ENCODE assay signal across 15 cellular contexts in genomic region chr1:204584699-204585372, GRCh38.
DNase-seq lines count a peak whose midpoint lies in the region; ATAC-seq, FAIRE-seq and TF ChIP-seq lines count a peak whose summit lies in the region.
"Had no signal": no experiment of that assay in that cellular context is flagged by ENCODE, and none has a peak within 500 bp of the region (broad histone marks: within the 10 kb centered on the region; RNA-seq: fewer than 3 reads in every experiment).

No MANE protein-coding gene starts in this region.

- POLR2A ChIA-PET in H1 (lab: Charles Lee; ENCODE audit: partially characterized antibody) (no interaction called here), A673 (lab: Charles Lee; ENCODE audit: low non-redundant PET) (no interaction called here)

- peak overlapping the region; percentile 19 for H3K4me3 Mint-ChIP-seq in stimulated activated effector memory CD8-positive, alpha-beta T cell treated with anti-CD3 and anti-CD28 coated beads, Interleukin-12 subunit alpha, Interleukin-12 subunit beta, amount 100 ng/mL, for 72 hours

- no peaks in the 10 kb centered on the region for H3K9me3 ChIP-seq in OCI-LY3 (ENCODE audit: insufficient read depth, low read length)
- H3K9me3 ChIP-seq in H1 (ENCODE audit: insufficient read depth in 2 of 2, low read depth in 1 of 2, low read length in 1 of 2) = no peaks in the 10 kb centered on the region
- H3K9me3 ChIP-seq in A673 (ENCODE audit: low read depth, low read length, poor library complexity, severe bottlenecking) = no peaks in the 10 kb centered on the region
- H3K9me3 ChIP-seq: colonic mucosa, esophagus squamous epithelium, MG63, ovary, upper lobe of left lung had no signal

- H3K27ac ChIP-seq in OCI-LY3 (ENCODE audit: low read length) (no peak overlapping the region), H1 (ENCODE audit: low read depth, low read length) (no peak overlapping the region), A673 (ENCODE audit: low read depth, low read length, poor library complexity, severe bottlenecking) (no peak overlapping the region)
- H3K27ac ChIP-seq: colonic mucosa, esophagus squamous epithelium, ovary, upper lobe of left lung had no signal

- H2AFZ ChIP-seq in OCI-LY3 (ENCODE audit: low read depth, low read length) = no peak overlapping the region
- H2AFZ ChIP-seq in H1 (ENCODE audit: low read length) = 0 out of 2 replicates have a peak overlapping the region, but pooled peaks have one; percentile 38

- DNase-seq in activated gamma-delta T cell treated with Interleukin-2 at 50 U/mL for 16 hours (peak; percentile 17), activated gamma-delta T cell (lab: John Stamatoyannopoulos, UW) (no peak), H1 (ENCODE audit: low read depth in 1 of 2, low spot score in 2 of 2) (no peak), A673 (ENCODE audit: low spot score) (no peak)
- no peak for DNase-seq in stimulated activated effector memory CD8-positive, alpha-beta T cell treated with anti-CD3 and anti-CD28 coated beads, Interleukin-12 subunit alpha, Interleukin-12 subunit beta, amount 100 ng/mL, for 72 hours (ENCODE audit: low spot score in 2 of 2)
- DNase-seq in stimulated activated CD4-positive, alpha-beta T cell treated with anti-CD3 and anti-CD28 coated beads, Interleukin-4, amount 100 ng/mL, for 4 hours = no peak
- DNase-seq in stimulated activated CD4-positive, alpha-beta T cell treated with anti-CD3 and anti-CD28 coated beads, Interleukin-4, amount 100 ng/mL, for 1 hour = no peak
- DNase-seq: colonic mucosa, esophagus squamous epithelium, GOT3, mammary epithelial cell, ovary, upper lobe of left lung had no signal

- H3K36me3 Mint-ChIP-seq in stimulated activated effector memory CD8-positive, alpha-beta T cell treated with anti-CD3 and anti-CD28 coated beads, Interleukin-12 subunit alpha, Interleukin-12 subunit beta, amount 100 ng/mL, for 72 hours = peaks cover 8% of the 10 kb centered on the region

- H3K27me3 ChIP-seq in OCI-LY3 (ENCODE audit: low read depth, low read length) (no peaks in the 10 kb centered on the region), H1 (replicated peaks in 1 of 4; ENCODE audit: control insufficient read depth in 3 of 4, extremely low read depth in 1 of 4, insufficient read depth in 3 of 4, low read length in 3 of 4) (peaks cover 0 to 2% (median 0%) of the 10 kb centered on the region in 4 experiments; a peak in 1 of 7 replicates), A673 (replicated peaks; ENCODE audit: insufficient read depth, low read depth, low read length, poor library complexity) (no peaks in the 10 kb centered on the region)
- H3K27me3 ChIP-seq: colonic mucosa, esophagus squamous epithelium, MG63, ovary, upper lobe of left lung had no signal

- H3K4me1 ChIP-seq in OCI-LY3 (ENCODE audit: low read length) = peaks cover 9% of the 10 kb centered on the region
- peaks cover 6 to 14% (median 11%) of the 10 kb centered on the region in 4 experiments for H3K4me1 ChIP-seq in H1 (replicated peaks in 1 of 4; ENCODE audit: control insufficient read depth in 3 of 4, insufficient read depth in 4 of 4, low read length in 3 of 4)
- no peaks in the 10 kb centered on the region for H3K4me1 ChIP-seq in A673 (ENCODE audit: insufficient read depth, low read length, poor library complexity, severe bottlenecking)
- H3K4me1 ChIP-seq: colonic mucosa, upper lobe of left lung had no signal

- no peak for TF ChIP-seq POLR2A in H1 (IDR thresholded peaks at IDR 0.05; ENCODE audit: control extremely low read depth in 1 of 2, low read depth in 2 of 2, low read length in 2 of 2)

- H3K36me3 ChIP-seq in OCI-LY3 (replicated peaks; ENCODE audit: low read depth, low read length) = no peaks in the 10 kb centered on the region
- no peaks in the 10 kb centered on the region for H3K36me3 ChIP-seq in H1 (ENCODE audit: control insufficient read depth in 2 of 4, insufficient read depth in 4 of 4, low read length in 3 of 4)
- H3K36me3 ChIP-seq in A673 (ENCODE audit: insufficient read depth, low read length, poor library complexity, severe bottlenecking) = no peaks in the 10 kb centered on the region
- H3K36me3 ChIP-seq: colonic mucosa, esophagus squamous epithelium, MG63, ovary, upper lobe of left lung had no signal

- CTCF ChIA-PET in H1 (lab: Charles Lee; ENCODE audit: partially characterized antibody) (interaction anchor here (0.6 to 1.4 kb wide), 5 partner anchors 19 to 367 kb away, joined by 3 to 4 read pairs (median 3); no protein-coding TSS in a partner anchor), A673 (lab: Charles Lee) (no interaction called here)

- no peak overlapping the region for H2BK15ac ChIP-seq in H1 (ENCODE audit: low read length)

- H2BK20ac ChIP-seq in H1 (ENCODE audit: low read length) = 0 out of 2 replicates have a peak overlapping the region, but pooled peaks have one; percentile 64

- intact Hi-C loops in A673 (cut with micrococcal nuclease; ENCODE audit: unreplicated experiment) = no loop called here

- H2BK5ac ChIP-seq in H1 (ENCODE audit: low read depth, low read length) = peak overlapping the region; percentile 20; the same call in 1 of the 2 replicates

- TF ChIP-seq EP300 in H1 (IDR thresholded peaks at IDR 0.05; ENCODE audit: borderline replicate concordance in 1 of 2, low read depth in 2 of 2, low read length in 2 of 2) = no peak

- H3K23me2 ChIP-seq in H1 (ENCODE audit: low read depth, low read length) = no peaks in the 10 kb centered on the region

- H4K20me1 ChIP-seq in OCI-LY3 (ENCODE audit: insufficient read depth, low read length) (no peaks in the 10 kb centered on the region), H1 (replicated peaks in 1 of 2; ENCODE audit: control insufficient read depth in 1 of 2, insufficient read depth in 2 of 2, low read length in 2 of 2) (no peaks in the 10 kb centered on the region)

- no peak overlapping the region for H3K23ac ChIP-seq in H1 (ENCODE audit: insufficient read length)

- no peak overlapping the region for H4K8ac ChIP-seq in H1 (ENCODE audit: extremely low read depth, insufficient read depth, low read length)

- H2BK120ac ChIP-seq in H1 (replicated peaks; ENCODE audit: low read depth, low read length) = no peak overlapping the region

- no peak overlapping the region for H4K5ac ChIP-seq in H1 (ENCODE audit: insufficient read length, low read depth, low read length)

- peak overlapping the region; percentile 50 for H3K4me2 ChIP-seq in OCI-LY3 (ENCODE audit: low read length)
- no peak overlapping the region; a peak in 1 of 4 replicates for H3K4me2 ChIP-seq in H1 (ENCODE audit: insufficient read depth in 1 of 2, low read depth in 2 of 2, low read length in 2 of 2)

- no peak overlapping the region for H3K4ac ChIP-seq in H1 (replicated peaks; ENCODE audit: insufficient read length, low read depth, low read length)

- H3K9ac ChIP-seq in OCI-LY3 (ENCODE audit: low read length) = no peak overlapping the region
- no peak overlapping the region for H3K9ac ChIP-seq in H1 (replicated peaks in 1 of 4; ENCODE audit: extremely low read depth in 1 of 4, low read depth in 3 of 4, low read length in 3 of 4)

- H3K4me1 Mint-ChIP-seq in stimulated activated effector memory CD8-positive, alpha-beta T cell treated with anti-CD3 and anti-CD28 coated beads, Interleukin-12 subunit alpha, Interleukin-12 subunit beta, amount 100 ng/mL, for 72 hours = peaks cover 16% of the 10 kb centered on the region

- H4K91ac ChIP-seq in H1 (replicated peaks; ENCODE audit: insufficient read length, low read length) = peak overlapping the region; percentile 91

- H3K4me3 ChIP-seq in OCI-LY3 (ENCODE audit: low read length) (no peak overlapping the region), H1 (ENCODE audit: extremely low read depth in 1 of 4, insufficient read depth in 2 of 4, low read depth in 3 of 4, low read length in 4 of 4) (no peak overlapping the region), A673 (ENCODE audit: low read depth, low read length, poor library complexity, severe bottlenecking) (no peak overlapping the region)
- H3K4me3 ChIP-seq: colonic mucosa, esophagus squamous epithelium, MG63, ovary, upper lobe of left lung had no signal

- ATAC-seq in stimulated activated effector memory CD8-positive, alpha-beta T cell treated with anti-CD3 and anti-CD28 coated beads, Interleukin-12 subunit alpha, Interleukin-12 subunit beta, amount 100 ng/mL, for 72 hours = peak; percentile 60

- no peak overlapping the region for H3K14ac ChIP-seq in H1 (ENCODE audit: insufficient read length)

- H3K27ac Mint-ChIP-seq in stimulated activated effector memory CD8-positive, alpha-beta T cell treated with anti-CD3 and anti-CD28 coated beads, Interleukin-12 subunit alpha, Interleukin-12 subunit beta, amount 100 ng/mL, for 72 hours = peak overlapping the region; percentile 71

- no peak for TF ChIP-seq RAD21 in H1 (IDR thresholded peaks at IDR 0.05 in 1 of 2, conservative IDR thresholded peaks at IDR 0.05 in 1 of 2; ENCODE audit: low read depth in 2 of 2, low read length in 2 of 2)

- 63% methylated on average over 11 of the region's 11 CpGs; no CpG with 5 or more reads in 1 of the 2 experiments for WGBS in H1 (ENCODE audit: extremely low coverage in 1 of 2, insufficient coverage in 1 of 2, insufficient read length in 1 of 2, insufficient replicate concordance in 2 of 2, low coverage in 1 of 2, low lambda C conversion rate in 2 of 2, missing lambda C conversion rate in 1 of 2), 2 experiments

- no peak overlapping the region for H3K18ac ChIP-seq in H1 (ENCODE audit: extremely low read depth, low read length)

- H3K79me2 ChIP-seq in OCI-LY3 (ENCODE audit: low read length) (no peaks in the 10 kb centered on the region), H1 (ENCODE audit: control insufficient read depth in 1 of 2, insufficient read depth in 2 of 2, low read length in 2 of 2) (no peaks in the 10 kb centered on the region)

- 0 out of 2 replicates have a peak overlapping the region, but pooled peaks have one; percentile 45 for H2AK5ac ChIP-seq in H1 (ENCODE audit: low read depth, low read length)

- H3K56ac ChIP-seq in H1 (replicated peaks; ENCODE audit: insufficient read length, low read depth, low read length) = no peak overlapping the region

- FAIRE-seq in H1 (lab: Jason Lieb, UNC) = no peak

- H2BK12ac ChIP-seq in H1 (ENCODE audit: low read depth, low read length) = peak overlapping the region; percentile 35; the same call in 1 of the 2 replicates

- H3K79me1 ChIP-seq in H1 (ENCODE audit: low read depth, low read length) = no peaks in the 10 kb centered on the region

- no peaks in the 10 kb centered on the region for H3K9me3 Mint-ChIP-seq in stimulated activated effector memory CD8-positive, alpha-beta T cell treated with anti-CD3 and anti-CD28 coated beads, Interleukin-12 subunit alpha, Interleukin-12 subunit beta, amount 100 ng/mL, for 72 hours

- no peak for TF ChIP-seq CTCF in OCI-LY3 (IDR thresholded peaks at IDR 0.05; ENCODE audit: low read depth, low read length)
- TF ChIP-seq CTCF in H1 (IDR thresholded peaks at IDR 0.05; ENCODE audit: control extremely low read depth in 1 of 3, insufficient read depth in 1 of 3, low read depth in 1 of 3, low read length in 3 of 3) = no peak
- TF ChIP-seq CTCF in A673 (conservative IDR thresholded peaks at IDR 0.05; ENCODE audit: low read depth, low read length) = no peak

- no TSS peak for BruUV-seq in A673 (replicated peaks; lab: Mats Ljungman, UMichigan)
